ENCODE assay signal across 9 cellular contexts in the genomic region with DNA sequence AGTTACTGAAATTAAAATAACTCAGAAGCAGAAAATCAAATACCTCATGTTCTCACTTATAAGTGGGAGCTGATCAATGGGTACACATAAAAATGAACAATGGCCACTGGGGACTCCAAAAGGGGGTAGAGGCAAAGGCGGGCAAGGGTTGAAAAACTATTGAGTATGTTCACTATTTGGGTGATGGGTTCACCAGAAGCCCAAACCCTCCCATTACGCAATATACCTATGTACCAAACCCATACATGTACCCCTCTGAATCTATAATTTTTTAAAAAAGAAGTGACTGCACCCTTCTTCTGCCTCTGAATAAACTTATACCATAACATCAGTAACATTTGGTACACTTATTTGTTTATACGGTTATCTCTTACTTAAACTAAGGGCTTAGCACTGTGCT.
"Had no signal": no experiment of that assay in that cellular context is flagged by ENCODE, and none has a peak within 500 bp of the region (broad histone marks: within the 10 kb centered on the region; RNA-seq: fewer than 3 reads in every experiment).

No MANE protein-coding gene starts in this region.

- H2AFZ ChIP-seq: GM23338 had no signal

- H3K27me3 Mint-ChIP-seq: IgD-negative memory B cell had no signal

- H3K9me3 ChIP-seq: HAP-1 had no signal

- H3K27ac Mint-ChIP-seq: GM23338, HFFc6, IgD-negative memory B cell had no signal

- H3K4me1 ChIP-seq: HAP-1 had no signal

- H3K4me3 ChIP-seq: GM23338, HAP-1 had no signal

- ATAC-seq: GM23338, HCT116 had no signal

- DNase-seq: H7, HFFc6, KBM-7 had no signal

- H3K4me3 Mint-ChIP-seq: GM23338, HFFc6, IgD-negative memory B cell had no signal

- H3K27ac ChIP-seq: HL-60, KMS-11 had no signal

- H3K36me3 ChIP-seq: HAP-1 had no signal

- H3K4me2 ChIP-seq: GM23338, KMS-11 had no signal

- H3K9ac ChIP-seq: KMS-11 had no signal

- H3K4me1 Mint-ChIP-seq: GM23338 had no signal
